8 cellular contexts compared by ENCODE assay signal in the genomic region with DNA sequence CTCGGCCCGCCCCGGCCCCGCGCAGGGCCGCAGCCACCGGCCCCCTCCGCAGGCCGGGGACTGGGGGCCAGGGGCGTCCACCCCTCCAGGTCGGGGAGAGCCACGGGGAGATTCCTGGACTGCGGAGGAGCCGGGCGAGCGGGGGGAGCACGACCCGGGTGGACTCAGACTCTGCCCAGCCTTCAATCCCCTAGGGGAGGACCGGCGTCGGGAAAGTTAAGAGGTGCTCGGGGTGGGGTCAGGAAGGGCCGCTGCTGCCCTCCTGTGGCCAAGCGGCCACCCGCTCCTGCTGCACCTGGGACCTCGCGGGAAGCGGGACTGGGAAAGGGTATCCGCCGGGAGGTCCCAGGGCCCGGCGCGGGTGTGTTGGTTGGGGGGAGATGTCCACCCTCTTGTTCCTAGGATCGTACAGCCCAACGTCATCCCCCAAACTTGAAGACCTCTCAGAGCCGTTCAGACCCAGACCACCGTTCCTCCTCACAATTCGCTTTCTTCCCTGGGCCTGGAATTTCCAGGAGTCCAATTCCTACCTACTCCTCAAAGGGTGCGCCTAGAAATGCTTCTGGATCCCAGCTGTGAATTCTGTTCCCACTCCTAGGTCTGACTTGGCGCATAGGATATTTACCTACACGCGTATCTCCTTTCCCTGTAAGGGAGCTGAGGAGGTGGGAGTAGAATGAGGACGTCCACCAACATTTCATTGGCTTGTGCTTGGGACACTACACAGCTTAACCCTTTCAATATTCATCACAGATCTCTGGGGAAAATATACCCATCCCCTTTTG.
A peak's percentile ranks its signal among the peaks of the same experiment; 100 is the strongest.
DNase-seq lines count a peak whose midpoint lies in the region; ATAC-seq lines count a peak whose summit lies in the region.

No MANE protein-coding gene starts in this region.

- peak overlapping the region; percentile 76 to 88 (median 82); a peak in 21 of 22 replicates for H3K27ac ChIP-seq in BLaER1 treated with 17β-estradiol and CSF1 and Interleukin-3, amounts not matched to agents 10 nM and 100 nM

- peaks cover 0 to 25% (median 7%) of the 10 kb centered on the region in 11 experiments; a peak in 8 of 22 replicates for H4K20me1 ChIP-seq in BLaER1 treated with 17β-estradiol and CSF1 and Interleukin-3, amounts not matched to agents 10 nM and 100 nM

- ATAC-seq in GM19035 (IDR thresholded peaks at IDR 0.05; ENCODE audit: unreplicated experiment) (peak; percentile 55), HG03175 (IDR thresholded peaks at IDR 0.05; ENCODE audit: unreplicated experiment) (peak; percentile 48)

- H3K4me2 ChIP-seq in BLaER1 treated with 17β-estradiol and CSF1 and Interleukin-3, amounts not matched to agents 10 nM and 100 nM, result peak overlapping the region; percentile 70 to 100 (median 98)

- peak overlapping the region; percentile 69 to 95 (median 86) for H3K4me3 ChIP-seq in BLaER1 treated with 17β-estradiol and CSF1 and Interleukin-3, amounts not matched to agents 10 nM and 100 nM

- peak; percentile 71 to 87 for DNase-seq in NCI-H446 (lab: John Stamatoyannopoulos, UW)
- peak; percentile 77 for DNase-seq in activated CD4-positive, alpha-beta T cell treated with anti-CD3 and anti-CD28 coated beads for 48 hours
- DNase-seq in dedifferentiated amniotic fluid mesenchymal stem cell (ENCODE audit: extremely low spot score), result peak; percentile 78
- peak; percentile 97 for DNase-seq in left kidney (ENCODE audit: low read depth, low spot score)
- DNase-seq in stimulated activated CD4-positive, alpha-beta T cell treated with anti-CD3 and anti-CD28 coated beads, Interleukin-1b, Interleukin-23, amount 100 ng/mL, for 48 hours, result peak; percentile 64

- peaks cover 0 to 16% (median 6%) of the 10 kb centered on the region in 11 experiments; a peak in 10 of 22 replicates for H3K36me3 ChIP-seq in BLaER1 treated with 17β-estradiol and CSF1 and Interleukin-3, amounts not matched to agents 10 nM and 100 nM

- H3K27me3 ChIP-seq in BLaER1 treated with 17β-estradiol and CSF1 and Interleukin-3, amounts not matched to agents 10 nM and 100 nM, result no peaks in the 10 kb centered on the region; a peak in 1 of 22 replicates

- peak overlapping the region; percentile 82 to 92 (median 88) for H3K9ac ChIP-seq in BLaER1 treated with 17β-estradiol and CSF1 and Interleukin-3, amounts not matched to agents 10 nM and 100 nM

- peaks cover 51 to 69% (median 65%) of the 10 kb centered on the region in 10 experiments for H3K4me1 ChIP-seq in BLaER1 treated with 17β-estradiol and CSF1 and Interleukin-3, amounts not matched to agents 10 nM and 100 nM

- no peaks in the 10 kb centered on the region for H3K9me3 ChIP-seq in BLaER1 treated with 17β-estradiol and CSF1 and Interleukin-3, amounts not matched to agents 10 nM and 100 nM (replicated peaks in 1 of 11)

Comparison
In these comparisons a context has a peak if more than half of its experiments do, and no peak if none do; other contexts are left out.
1. Peak in every context shown above with its lines: DNase-seq, ATAC-seq, H3K4me3 ChIP-seq and H3K27ac ChIP-seq.